8 cellular contexts compared by ENCODE assay signal in the genomic region with DNA sequence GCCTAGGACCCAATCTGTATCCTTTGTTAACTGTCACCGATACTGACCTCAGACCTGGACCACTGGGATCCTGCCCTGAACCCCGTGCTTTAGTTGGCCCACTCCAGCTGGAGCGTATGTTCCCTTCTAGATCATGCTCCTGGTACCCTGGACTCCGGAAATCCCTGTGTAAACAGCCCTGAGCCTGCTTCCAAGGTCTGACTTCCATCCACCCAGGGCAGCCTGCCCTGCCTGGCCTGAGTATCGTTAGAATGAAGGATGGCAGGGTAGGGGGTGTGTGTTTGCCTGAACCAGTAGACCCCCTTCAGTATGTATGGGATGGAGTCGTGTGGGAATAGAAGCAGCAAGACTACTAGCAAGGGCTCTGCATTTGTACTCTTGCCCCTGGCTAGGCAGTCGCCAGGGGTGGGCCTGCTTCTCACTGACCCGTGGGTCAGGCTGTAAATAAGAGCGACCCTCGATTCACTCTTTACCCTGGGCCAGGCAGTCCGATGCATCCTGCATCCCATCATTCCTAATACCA. TPM values are rescaled to one million over a fixed set of nuclear protein-coding genes. Genes with fewer than 3 reads are reported as not detected.
A peak's percentile ranks its signal among the peaks of the same experiment; 100 is the strongest.
DNase-seq lines count a peak whose midpoint lies in the region; ATAC-seq and TF ChIP-seq lines count a peak whose summit lies in the region.

No MANE protein-coding gene starts in this region.

- peak overlapping the region; percentile 66 for H3K4me3 Mint-ChIP-seq in activated T-cell treated with anti-CD3 and anti-CD28 coated beads, Interleukin-2, amount 50 U/mL, for 24 hours

- TF ChIP-seq CTCF in brain microvascular endothelial cell (IDR thresholded peaks at IDR 0.05; ENCODE audit: low read depth, low read length, missing control alignments) (no peak), tibial nerve (IDR thresholded peaks at IDR 0.05) (no peak)

- H3K9me3 Mint-ChIP-seq in activated T-cell treated with anti-CD3 and anti-CD28 coated beads, Interleukin-2, amount 50 U/mL, for 24 hours: no peaks in the 10 kb centered on the region

- peaks cover 0 to 15% (median 6%) of the 10 kb centered on the region in 4 donors for H3K4me1 ChIP-seq in tibial nerve

- TF ChIP-seq POLR2A in tibial nerve (IDR thresholded peaks at IDR 0.05): no peak

- H3K27me3 ChIP-seq in brain microvascular endothelial cell (replicated peaks) (no peaks in the 10 kb centered on the region), tibial nerve (no peaks in the 10 kb centered on the region)

- peaks cover 49% of the 10 kb centered on the region for H3K27me3 Mint-ChIP-seq in activated T-cell treated with anti-CD3 and anti-CD28 coated beads, Interleukin-2, amount 50 U/mL, for 24 hours

- no peaks in the 10 kb centered on the region for H3K36me3 Mint-ChIP-seq in activated T-cell treated with anti-CD3 and anti-CD28 coated beads, Interleukin-2, amount 50 U/mL, for 24 hours (ENCODE audit: low read depth)

- no peak for ATAC-seq in HG03039 (IDR thresholded peaks at IDR 0.05; ENCODE audit: unreplicated experiment)

- in situ Hi-C loops in brain microvascular endothelial cell (cut with HindIII; ENCODE audit: low pct_ligation_motif_present, low sequenced_read_pairs): no loop called here

- H3K27ac ChIP-seq in brain microvascular endothelial cell: peak overlapping the region; percentile 31
- H3K27ac ChIP-seq in tibial nerve: peak overlapping the region in 3 of 4 donors; percentile 75 to 90 (median 82)

- H3K4me1 Mint-ChIP-seq in activated T-cell treated with anti-CD3 and anti-CD28 coated beads, Interleukin-2, amount 50 U/mL, for 24 hours (ENCODE audit: low read depth): peaks cover 4% of the 10 kb centered on the region

- H3K36me3 ChIP-seq in brain microvascular endothelial cell (replicated peaks) (peaks cover 7% of the 10 kb centered on the region), tibial nerve (peaks cover 0 to 11% (median 0%) of the 10 kb centered on the region in 3 donors)

- H3K27ac Mint-ChIP-seq in activated T-cell treated with anti-CD3 and anti-CD28 coated beads, Interleukin-2, amount 50 U/mL, for 24 hours: no peak overlapping the region

- H3K4me3 ChIP-seq in brain microvascular endothelial cell (ENCODE audit: low read depth, low read length): peak overlapping the region; percentile 69
- H3K4me3 ChIP-seq in tibial nerve: peak overlapping the region; percentile 41 to 85 (median 70)

- no peaks in the 10 kb centered on the region for H3K9me3 ChIP-seq in tibial nerve

- DNase-seq in activated T-cell treated with anti-CD3 and anti-CD28 coated beads, Interleukin-2, amount 50 U/mL, for 24 hours: no peak
- DNase-seq in activated T-cell treated with anti-CD3 and anti-CD28 coated beads, Interleukin-2, amount 50 U/mL, for 48 hours: no peak
- DNase-seq in brain microvascular endothelial cell (no peak), medulla oblongata (ENCODE audit: extremely low spot score) (peak; percentile 60), tibial nerve (ENCODE audit: low spot score in 2 of 2) (no peak), amniotic stem cell (lab: John Stamatoyannopoulos, UW) (no peak), islet precursor cell (no peak)

- no peak for TF ChIP-seq EP300 in tibial nerve (IDR thresholded peaks at IDR 0.05)

- 29 to 30% methylated on average over 10 to 11 of the region's 11 CpGs for WGBS in tibial nerve, 2 donors

RNA-seq across cellular contexts. Expression of gene TMEM98, which starts 0.7 kb away (rescaled TPM):
- total RNA-seq in tibial nerve: 100 to 1,000 TPM; 170 to 198 (median 183) TPM

RNA-seq across cellular contexts. Expression of gene MYO1D, which starts 50.3 kb away (rescaled TPM):
- total RNA-seq in tibial nerve: 10 to 100 TPM; 28.5 to 49.6 (median 42.4) TPM
